In genomic region chr1:32724678-32725594, GRCh38 we compare ENCODE assay signal across 8 cellular contexts. TPM values are rescaled to one million over a fixed set of nuclear protein-coding genes. Genes with fewer than 3 reads are reported as not detected.
A peak's percentile ranks its signal among the peaks of the same experiment; 100 is the strongest.
DNase-seq lines count a peak whose midpoint lies in the region; ATAC-seq and TF ChIP-seq lines count a peak whose summit lies in the region.

No MANE protein-coding gene starts in this region.

- no peak for ATAC-seq in GM18505 (IDR thresholded peaks at IDR 0.05; ENCODE audit: unreplicated experiment)

- H3K9me3 Mint-ChIP-seq in mesothelial cell of epicardium, result no peaks in the 10 kb centered on the region

- H3K27me3 ChIP-seq in Peyer's patch, result no peaks in the 10 kb centered on the region

- peak overlapping the region; percentile 57 for H3K27ac Mint-ChIP-seq in mesothelial cell of epicardium

- no peak overlapping the region for H3K27ac ChIP-seq in Peyer's patch

- H3K4me1 Mint-ChIP-seq in mesothelial cell of epicardium, result peaks cover 21% of the 10 kb centered on the region

- no peaks in the 10 kb centered on the region for H3K9me3 ChIP-seq in Peyer's patch

- no peaks in the 10 kb centered on the region for H3K36me3 Mint-ChIP-seq in mesothelial cell of epicardium

- no peaks in the 10 kb centered on the region for H3K36me3 ChIP-seq in Peyer's patch

- H3K4me3 Mint-ChIP-seq in mesothelial cell of epicardium, result no peak overlapping the region

- no peak for TF ChIP-seq POLR2A in Peyer's patch (IDR thresholded peaks at IDR 0.05)
- no peak for TF ChIP-seq POLR2A in GM18505 (IDR thresholded peaks at IDR 0.05; ENCODE audit: borderline replicate concordance, extremely low read depth, insufficient read depth, insufficient read length)

- peak; percentile 24 for DNase-seq in activated naive CD4-positive, alpha-beta T cell treated with Interleukin-2 at 50 U/mL for 16 hours
- no peak for DNase-seq in activated naive CD4-positive, alpha-beta T cell (lab: John Stamatoyannopoulos, UW)
- DNase-seq in Peyer's patch (peak in 2 of 3 donors; percentile 64 to 75), cardiac fibroblast (ENCODE audit: low read depth in 2 of 2) (peak; percentile 93 to 95), mesothelial cell of epicardium (ENCODE audit: low spot score in 2 of 2, unreplicated experiment in 2 of 2) (no peak), mucosa of gallbladder (ENCODE audit: low spot score) (no peak)
- no peak for DNase-seq in stimulated activated naive CD4-positive, alpha-beta T cell (lab: John Stamatoyannopoulos, UW)

- TF ChIP-seq CTCF in Peyer's patch (IDR thresholded peaks at IDR 0.05), result no peak
- no peak for TF ChIP-seq CTCF in cardiac fibroblast (IDR thresholded peaks at IDR 0.05; ENCODE audit: low read depth, low read length)
- TF ChIP-seq CTCF in mesothelial cell of epicardium (IDR thresholded peaks at IDR 0.05; ENCODE audit: unreplicated experiment), result no peak

- no peaks in the 10 kb centered on the region for H3K27me3 Mint-ChIP-seq in mesothelial cell of epicardium (ENCODE audit: low read depth)

- peaks cover 0 to 12% (median 0%) of the 10 kb centered on the region in 4 donors for H3K4me1 ChIP-seq in Peyer's patch

- peak overlapping the region in 1 of 4 donors; percentile 5 for H3K4me3 ChIP-seq in Peyer's patch
- H3K4me3 ChIP-seq in cardiac fibroblast (replicated peaks in 1 of 2; ENCODE audit: low read depth in 2 of 2, low read length in 2 of 2), result peak overlapping the region in 1 of 2 donors; percentile 34

RNA-seq across cellular contexts. Expression of gene SYNC, which starts 22.4 kb away (rescaled TPM):
- total RNA-seq in Peyer's patch (10 to 100 TPM in 1 of 4 donors, 1 to 10 TPM in 3; 8.3 to 19.8 (median 9.2) TPM), mesothelial cell of epicardium (3.9 to 4.5 TPM (median 4.0 TPM) in 3 replicates), mucosa of gallbladder (17.4 TPM)

Comparison
In these comparisons a context has a peak if more than half of its experiments do, and no peak if none do; other contexts are left out.
1. DNase-seq: peak in activated naive CD4-positive, alpha-beta T cell treated with Interleukin-2 at 50 U/mL for 16 hours (single experiment), Peyer's patch (2 of 3) and cardiac fibroblast (2 of 2); none in activated naive CD4-positive, alpha-beta T cell (0 of 4), mesothelial cell of epicardium (0 of 2), stimulated activated naive CD4-positive, alpha-beta T cell (0 of 6) and mucosa of gallbladder (single experiment).